12 cellular contexts compared by ENCODE assay signal in the genomic region with DNA sequence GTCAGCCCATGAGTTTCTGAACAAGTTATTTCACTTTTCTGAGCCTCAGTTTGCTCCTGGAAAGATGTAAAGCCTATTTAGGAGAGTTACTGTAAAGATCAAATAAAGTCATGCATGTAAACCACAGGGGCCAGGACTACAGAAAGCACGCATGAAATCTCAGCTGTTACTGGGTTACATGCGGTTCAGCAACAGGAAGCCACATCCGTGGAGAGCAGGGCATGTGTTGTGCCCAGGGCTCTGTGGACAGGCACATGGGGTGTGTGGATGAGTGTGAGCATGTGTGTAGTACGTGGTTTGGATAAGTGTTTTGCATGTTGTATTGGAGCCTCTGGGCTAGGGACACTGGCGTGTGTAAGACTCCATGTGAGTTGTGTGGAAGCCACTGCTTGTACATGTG. TPM values are rescaled to one million over a fixed set of nuclear protein-coding genes. Genes with fewer than 3 reads are reported as not detected.
DNase-seq lines count a peak whose midpoint lies in the region; ATAC-seq, FAIRE-seq and TF ChIP-seq lines count a peak whose summit lies in the region.
"Had no signal": no experiment of that assay in that cellular context is flagged by ENCODE, and none has a peak within 500 bp of the region (broad histone marks: within the 10 kb centered on the region; RNA-seq: fewer than 3 reads in every experiment).

No MANE protein-coding gene starts in this region.

- H3K4me1 Mint-ChIP-seq in effector memory CD8-positive, alpha-beta T cell (ENCODE audit: low read depth in 2 of 2), result peaks cover 41 to 44% of the 10 kb centered on the region in 2 donors
- peaks cover 32% of the 10 kb centered on the region for H3K4me1 Mint-ChIP-seq in stimulated activated effector memory CD8-positive, alpha-beta T cell treated with anti-CD3 and anti-CD28 coated beads, Interleukin-12 subunit alpha, Interleukin-12 subunit beta, amount 100 ng/mL, for 72 hours

- ATAC-seq in HepG2 (no peak), right lobe of liver (no peak), HG03439 (IDR thresholded peaks at IDR 0.05; ENCODE audit: unreplicated experiment) (no peak), HG03354 (IDR thresholded peaks at IDR 0.05; ENCODE audit: poor library complexity, severe bottlenecking, unreplicated experiment) (no peak)
- ATAC-seq in effector memory CD8-positive, alpha-beta T cell (replicated peaks), result peak; percentile 76
- peak; percentile 70 for ATAC-seq in stimulated activated effector memory CD8-positive, alpha-beta T cell treated with anti-CD3 and anti-CD28 coated beads, Interleukin-12 subunit alpha, Interleukin-12 subunit beta, amount 100 ng/mL, for 72 hours

- H3K9me3 ChIP-seq in HepG2 (ENCODE audit: low read length) (no peaks in the 10 kb centered on the region), right lobe of liver (no peaks in the 10 kb centered on the region)
- H3K9me3 ChIP-seq: colonic mucosa, Peyer's patch had no signal

- H3K4me3 Mint-ChIP-seq in effector memory CD8-positive, alpha-beta T cell, result peak overlapping the region in 1 of 2 donors; percentile 0
- H3K4me3 Mint-ChIP-seq in stimulated activated effector memory CD8-positive, alpha-beta T cell treated with anti-CD3 and anti-CD28 coated beads, Interleukin-12 subunit alpha, Interleukin-12 subunit beta, amount 100 ng/mL, for 72 hours, result no peak overlapping the region
- H3K4me3 Mint-ChIP-seq: activated naive CD8-positive, alpha-beta T cell had no signal

- peaks cover 3% of the 10 kb centered on the region for H3K36me3 Mint-ChIP-seq in effector memory CD8-positive, alpha-beta T cell (ENCODE audit: insufficient read depth)
- no peaks in the 10 kb centered on the region for H3K36me3 Mint-ChIP-seq in stimulated activated effector memory CD8-positive, alpha-beta T cell treated with anti-CD3 and anti-CD28 coated beads, Interleukin-12 subunit alpha, Interleukin-12 subunit beta, amount 100 ng/mL, for 72 hours
- H3K36me3 Mint-ChIP-seq: activated naive CD8-positive, alpha-beta T cell had no signal

- in situ Hi-C loops in HepG2 (cut with HindIII; ENCODE audit: extremely low pct_ligation_motif_present, low pct_unique_long_range_greater_than_20kb), result no loop called here

- TF ChIP-seq RAD21 in HepG2 (CRISPR knock-in tag; IDR thresholded peaks at IDR 0.05), result no peak

- no peak overlapping the region for H3K9ac ChIP-seq in HepG2 (ENCODE audit: insufficient read depth, low read depth, low read length)

- H3K79me2 ChIP-seq in HepG2 (ENCODE audit: insufficient read depth, low read length), result peaks cover 36% of the 10 kb centered on the region

- H3K27ac Mint-ChIP-seq in effector memory CD8-positive, alpha-beta T cell, result peak overlapping the region in 1 of 2 donors; percentile 0
- H3K27ac Mint-ChIP-seq in stimulated activated effector memory CD8-positive, alpha-beta T cell treated with anti-CD3 and anti-CD28 coated beads, Interleukin-12 subunit alpha, Interleukin-12 subunit beta, amount 100 ng/mL, for 72 hours, result no peak overlapping the region
- H3K27ac Mint-ChIP-seq: activated naive CD8-positive, alpha-beta T cell had no signal

- TF ChIP-seq CTCF in HepG2 (CRISPR knock-in tag; IDR thresholded peaks at IDR 0.05) (no peak), right lobe of liver (IDR thresholded peaks at IDR 0.05) (no peak)

- no peak for FAIRE-seq in HepG2 (lab: Jason Lieb, UNC)
- FAIRE-seq: islet of Langerhans had no signal

- TF ChIP-seq EP300 in HepG2 (IDR thresholded peaks at IDR 0.05; ENCODE audit: low read depth in 2 of 2, low read length in 2 of 2) (no peak), HepG2 (CRISPR knock-in tag; IDR thresholded peaks at IDR 0.05; ENCODE audit: borderline replicate concordance) (no peak)

- H2AFZ ChIP-seq in HepG2 (ENCODE audit: low read length), result no peak overlapping the region

- peaks cover 12% of the 10 kb centered on the region; the same call in 1 of the 2 replicates for H4K20me1 ChIP-seq in HepG2 (ENCODE audit: insufficient read depth, low read length)

- H3K4me1 ChIP-seq in HepG2 (ENCODE audit: insufficient read depth, low read length), result peaks cover 30% of the 10 kb centered on the region
- H3K4me1 ChIP-seq in right lobe of liver, result peaks cover 0 to 18% (median 7%) of the 10 kb centered on the region in 4 donors

- H3K4me3 ChIP-seq in HepG2 (replicated peaks in 1 of 3; ENCODE audit: insufficient read depth in 1 of 3, low read depth in 2 of 3, low read length in 3 of 3) (no peak overlapping the region), right lobe of liver (no peak overlapping the region)
- H3K4me3 ChIP-seq: colonic mucosa, Peyer's patch had no signal

- H3K27me3 Mint-ChIP-seq in effector memory CD8-positive, alpha-beta T cell, result peaks cover 3 to 14% of the 10 kb centered on the region in 2 donors

- no peak for TF ChIP-seq POLR2A in HepG2 (IDR thresholded peaks at IDR 0.05; ENCODE audit: insufficient read depth in 1 of 2, low read depth in 2 of 2, low read length in 2 of 2)
- TF ChIP-seq POLR2A in right lobe of liver (IDR thresholded peaks at IDR 0.05), result no peak

- intact Hi-C loops in HepG2 (cut with micrococcal nuclease; ENCODE audit: unreplicated experiment) (no loop called here), right lobe of liver (cut with DNase I) (no loop called here)

- DNase-seq in HepG2 (ENCODE audit: low spot score) (no peak), right lobe of liver (no peak), T-helper 2 cell (peak in 3 of 5 experiments; percentile 33 to 84 (median 55)), NCI-H1436 (lab: John Stamatoyannopoulos, UW) (no peak)
- DNase-seq in effector memory CD8-positive, alpha-beta T cell, result peak; percentile 31 to 43 (median 40)
- DNase-seq in stimulated activated effector memory CD8-positive, alpha-beta T cell treated with anti-CD3 and anti-CD28 coated beads, Interleukin-12 subunit alpha, Interleukin-12 subunit beta, amount 100 ng/mL, for 72 hours (ENCODE audit: low spot score in 2 of 2), result no peak
- DNase-seq: colonic mucosa, Peyer's patch had no signal

- no TSS peak for BruUV-seq in HepG2 (replicated peaks; lab: Mats Ljungman, UMichigan)

- POLR2A ChIA-PET in HepG2 (lab: Yijun Ruan, JAX), result no interaction called here

- no peak overlapping the region for H3K4me2 ChIP-seq in HepG2 (ENCODE audit: low read depth, low read length)

- no peaks in the 10 kb centered on the region for H3K9me3 Mint-ChIP-seq in effector memory CD8-positive, alpha-beta T cell
- no peaks in the 10 kb centered on the region for H3K9me3 Mint-ChIP-seq in stimulated activated effector memory CD8-positive, alpha-beta T cell treated with anti-CD3 and anti-CD28 coated beads, Interleukin-12 subunit alpha, Interleukin-12 subunit beta, amount 100 ng/mL, for 72 hours

- 95% methylated on average over 5 of the region's 5 CpGs for WGBS in HepG2 (ENCODE audit: low lambda C conversion rate)
- 52% methylated on average over 4 of the region's 5 CpGs for WGBS in right lobe of liver (ENCODE audit: insufficient coverage, low coverage, low lambda C conversion rate, missing lambda C conversion rate)

- H3K27ac ChIP-seq in HepG2 (ENCODE audit: extremely low read length, insufficient read depth, low read length) (no peak overlapping the region), right lobe of liver (no peak overlapping the region)

- CTCF ChIA-PET in HepG2 (lab: Yijun Ruan, JAX; ENCODE audit: low intra/inter-chr PET ratio, low total read pairs), result no interaction called here

- H3K36me3 ChIP-seq in HepG2 (replicated peaks in 1 of 2; ENCODE audit: control insufficient read depth in 1 of 2, insufficient read depth in 2 of 2, low read length in 2 of 2) (0 out of 5 replicates have a peak, but pooled peaks cover 0 to 2% of the 10 kb centered on the region in 2 experiments), right lobe of liver (no peaks in the 10 kb centered on the region)
- H3K36me3 ChIP-seq: colonic mucosa, Peyer's patch had no signal

- H3K27me3 ChIP-seq in HepG2 (ENCODE audit: control insufficient read depth in 1 of 2, insufficient read depth in 2 of 2, low read length in 2 of 2) (no peaks in the 10 kb centered on the region; a peak in 1 of 5 replicates), right lobe of liver (no peaks in the 10 kb centered on the region)
- H3K27me3 ChIP-seq: colonic mucosa, Peyer's patch had no signal

RNA-seq across cellular contexts. Expression of a gene that starts 2.2 kb away (rescaled TPM):
- total RNA-seq in HepG2 (2016; rRNA removed; fragmentation: Illumina TruSeq; extraction: Trizol) (15.5 and 33.6 TPM in 2 replicates), right lobe of liver (10 to 100 TPM in 4 of 6 experiments, 1 to 10 TPM in 2; 6.0 to 14.7 (median 10.8) TPM)
- total RNA-seq in HepG2 (2016; cell fraction: cytosol; rRNA removed; fragmentation: Illumina TruSeq; extraction: Trizol; ENCODE audit: low read depth), result 6.7 and 7.8 TPM in 2 replicates
- 10.8 and 35.8 TPM in 2 replicates for total RNA-seq in HepG2 (2016; cell fraction: insoluble cytoplasmic fraction; rRNA removed; fragmentation: Illumina TruSeq; extraction: Trizol)
- 14.9 and 16.9 TPM in 2 replicates for total RNA-seq in HepG2 (2016; cell fraction: membrane; rRNA removed; fragmentation: Illumina TruSeq; extraction: Trizol)
- total RNA-seq in HepG2 (2016; cell fraction: nucleus; rRNA removed; fragmentation: Illumina TruSeq; extraction: Trizol), result 41.9 and 47.9 TPM in 2 replicates
- polyA plus RNA-seq in HepG2 (2011; rRNA removed), result 53.6 and 62.5 TPM in 2 replicates
- polyA plus RNA-seq in HepG2 (2011; cell fraction: cytosol; rRNA removed), result 39.1 and 62.9 TPM in 2 replicates
- 163 and 212 TPM in 2 replicates for polyA plus RNA-seq in HepG2 (2011; cell fraction: nucleus; rRNA removed)
- 25.4 and 56.3 TPM in 2 replicates for polyA plus RNA-seq in HepG2 (2012)
- 2.1 and 2.2 TPM in 2 replicates for polyA plus RNA-seq in HepG2 (2016; cell fraction: cytosol; fragmentation: Illumina TruSeq; extraction: Trizol; ENCODE audit: low read depth)
- polyA plus RNA-seq in HepG2 (2016; cell fraction: insoluble cytoplasmic fraction; fragmentation: Illumina TruSeq; extraction: Trizol; ENCODE audit: low read depth), result 11.5 and 14.9 TPM in 2 replicates
- polyA plus RNA-seq in HepG2 (2016; cell fraction: membrane; fragmentation: Illumina TruSeq; extraction: Trizol; ENCODE audit: low read depth), result 5.7 and 6.8 TPM in 2 replicates
- polyA plus RNA-seq in HepG2 (2016; cell fraction: nucleus; fragmentation: Illumina TruSeq; extraction: Trizol; ENCODE audit: insufficient read depth, low read depth), result 84.4 and 87.2 TPM in 2 replicates
- polyA minus RNA-seq in HepG2 (2011; rRNA and poly(A)+ RNA removed; ENCODE audit: low replicate concordance), result 69.9 and 218 TPM in 2 replicates
- polyA minus RNA-seq in HepG2 (2011; cell fraction: cytosol; rRNA and poly(A)+ RNA removed), result 72.7 and 86.9 TPM in 2 replicates
- 65.6 and 79.3 TPM in 2 replicates for polyA minus RNA-seq in HepG2 (2011; cell fraction: nucleus; rRNA and poly(A)+ RNA removed)

RNA-seq across cellular contexts. Expression of a gene that starts 54.4 kb away (rescaled TPM):
- 1.8 and 2.0 TPM in 2 replicates for total RNA-seq in HepG2 (2016; rRNA removed; fragmentation: Illumina TruSeq; extraction: Trizol)
- 0.53 and 1.0 TPM in 2 replicates for total RNA-seq in HepG2 (2016; cell fraction: cytosol; rRNA removed; fragmentation: Illumina TruSeq; extraction: Trizol; ENCODE audit: low read depth)
- total RNA-seq in HepG2 (2016; cell fraction: insoluble cytoplasmic fraction; rRNA removed; fragmentation: Illumina TruSeq; extraction: Trizol), result 1.4 and 2.3 TPM in 2 replicates
- 1.3 and 1.5 TPM in 2 replicates for total RNA-seq in HepG2 (2016; cell fraction: membrane; rRNA removed; fragmentation: Illumina TruSeq; extraction: Trizol)
- 1.9 and 2.1 TPM in 2 replicates for total RNA-seq in HepG2 (2016; cell fraction: nucleus; rRNA removed; fragmentation: Illumina TruSeq; extraction: Trizol)
- 1.7 and 2.2 TPM in 2 replicates for polyA plus RNA-seq in HepG2 (2011; rRNA removed)
- polyA plus RNA-seq in HepG2 (2011; cell fraction: cytosol; rRNA removed), result 1.7 and 2.2 TPM in 2 replicates
- polyA plus RNA-seq in HepG2 (2011; cell fraction: nucleus; rRNA removed), result 9.9 and 10.1 TPM in 2 replicates
- 0.88 and 1.6 TPM in 2 replicates for polyA plus RNA-seq in HepG2 (2012)
- polyA plus RNA-seq in HepG2 (2016; cell fraction: cytosol; fragmentation: Illumina TruSeq; extraction: Trizol; ENCODE audit: low read depth), result 0.47 and 1.2 TPM in 2 replicates
- polyA plus RNA-seq in HepG2 (2016; cell fraction: insoluble cytoplasmic fraction; fragmentation: Illumina TruSeq; extraction: Trizol; ENCODE audit: low read depth), result 1.7 and 2.2 TPM in 2 replicates
- polyA plus RNA-seq in HepG2 (2016; cell fraction: membrane; fragmentation: Illumina TruSeq; extraction: Trizol; ENCODE audit: low read depth), result 0.94 and 1.7 TPM in 2 replicates
- 4.0 and 5.0 TPM in 2 replicates for polyA plus RNA-seq in HepG2 (2016; cell fraction: nucleus; fragmentation: Illumina TruSeq; extraction: Trizol; ENCODE audit: insufficient read depth, low read depth)
- polyA minus RNA-seq in HepG2 (2011; rRNA and poly(A)+ RNA removed; ENCODE audit: low replicate concordance), result 1.3 and 7.5 TPM in 2 replicates
- polyA minus RNA-seq in HepG2 (2011; cell fraction: cytosol; rRNA and poly(A)+ RNA removed), result 0.69 and 0.79 TPM in 2 replicates
- 1.4 and 2.1 TPM in 2 replicates for polyA minus RNA-seq in HepG2 (2011; cell fraction: nucleus; rRNA and poly(A)+ RNA removed)
- 1 to 10 TPM in 4 of 6 experiments, under 1 TPM in 2; 0.31 to 2.8 (median 1.5) TPM for total RNA-seq in right lobe of liver

Comparison
In these comparisons a context has a peak if more than half of its experiments do, and no peak if none do; other contexts are left out.
1. ATAC-seq: peak in effector memory CD8-positive, alpha-beta T cell (single experiment) and stimulated activated effector memory CD8-positive, alpha-beta T cell treated with anti-CD3 and anti-CD28 coated beads, Interleukin-12 subunit alpha, Interleukin-12 subunit beta, amount 100 ng/mL, for 72 hours (single experiment); none in HepG2 (single experiment), right lobe of liver (0 of 4), HG03439 (single experiment) and HG03354 (single experiment).
2. DNase-seq: peak in T-helper 2 cell (3 of 5) and effector memory CD8-positive, alpha-beta T cell (3 of 3); none in HepG2 (single experiment), right lobe of liver (0 of 3), stimulated activated effector memory CD8-positive, alpha-beta T cell treated with anti-CD3 and anti-CD28 coated beads, Interleukin-12 subunit alpha, Interleukin-12 subunit beta, amount 100 ng/mL, for 72 hours (0 of 2) and NCI-H1436 (single experiment).